19 cellular contexts compared by ENCODE assay signal in the genomic region with DNA sequence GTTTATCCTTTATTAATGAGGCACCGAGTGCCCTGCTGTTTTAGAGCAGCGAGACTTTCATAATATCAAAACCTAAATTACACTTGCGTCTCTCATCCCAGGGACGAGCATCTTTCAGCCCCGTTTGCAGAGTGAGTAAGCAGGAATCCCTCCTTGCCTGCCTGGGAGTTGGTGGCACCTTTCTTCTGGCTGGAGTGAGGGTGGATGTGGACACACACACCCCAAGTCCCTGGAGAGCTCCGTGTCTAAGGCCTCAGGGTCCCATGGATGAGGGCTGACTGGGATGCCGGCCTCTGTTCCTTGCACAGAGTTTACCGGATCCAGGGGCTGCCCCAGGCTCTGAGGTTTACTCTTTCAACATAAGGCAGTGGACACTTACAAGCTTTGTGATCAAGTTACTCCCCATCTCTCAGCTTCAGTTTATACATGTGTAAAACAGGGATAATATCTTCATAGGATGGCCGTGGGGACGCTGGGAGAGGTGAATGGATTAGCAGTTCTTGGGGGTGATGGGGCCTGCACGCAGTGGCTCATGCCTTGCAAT. TPM values are rescaled to one million over a fixed set of nuclear protein-coding genes. Genes with fewer than 3 reads are reported as not detected.
A peak's percentile ranks its signal among the peaks of the same experiment; 100 is the strongest.
DNase-seq lines count a peak whose midpoint lies in the region; ATAC-seq, FAIRE-seq and TF ChIP-seq lines count a peak whose summit lies in the region.
"Had no signal": no experiment of that assay in that cellular context is flagged by ENCODE, and none has a peak within 500 bp of the region (broad histone marks: within the 10 kb centered on the region; RNA-seq: fewer than 3 reads in every experiment).

No MANE protein-coding gene starts in this region.

- H3K27ac ChIP-seq in HepG2 (ENCODE audit: extremely low read length, insufficient read depth, low read length) = no peak overlapping the region
- H3K27ac ChIP-seq in right lobe of liver = no peak overlapping the region
- H3K27ac ChIP-seq in WERI-Rb-1 = no peak overlapping the region
- H3K27ac ChIP-seq in neuronal stem cell (replicated peaks; ENCODE audit: low read length) = no peak overlapping the region

- H3K79me1 ChIP-seq in neuronal stem cell (ENCODE audit: low read depth, low read length) = no peaks in the 10 kb centered on the region

- H3K14ac ChIP-seq in neuronal stem cell (ENCODE audit: low read length) = no peak overlapping the region

- no peak overlapping the region for H2BK12ac ChIP-seq in neuronal stem cell (ENCODE audit: low read length)

- TF ChIP-seq RAD21 in HepG2 (CRISPR knock-in tag; IDR thresholded peaks at IDR 0.05) = no peak

- 0 out of 2 replicates have a peak overlapping the region, but pooled peaks have one; percentile 1 for H3K4me2 ChIP-seq in HepG2 (ENCODE audit: low read depth, low read length)
- H3K4me2 ChIP-seq in neuronal stem cell (ENCODE audit: insufficient read depth, low read length, poor library complexity, severe bottlenecking) = no peak overlapping the region

- no peak for FAIRE-seq in HepG2 (lab: Jason Lieb, UNC)

- TF ChIP-seq EP300 in HepG2 (IDR thresholded peaks at IDR 0.05; ENCODE audit: low read depth in 2 of 2, low read length in 2 of 2) (no peak), HepG2 (CRISPR knock-in tag; IDR thresholded peaks at IDR 0.05; ENCODE audit: borderline replicate concordance) (no peak)

- POLR2A ChIA-PET in HepG2 (lab: Yijun Ruan, JAX) = no interaction called here

- no peak overlapping the region for H2BK15ac ChIP-seq in neuronal stem cell (ENCODE audit: low read length)

- no peak for TF ChIP-seq CTCF in HepG2 (CRISPR knock-in tag; IDR thresholded peaks at IDR 0.05)
- no peak for TF ChIP-seq CTCF in right lobe of liver (IDR thresholded peaks at IDR 0.05)
- TF ChIP-seq CTCF in WERI-Rb-1 (IDR thresholded peaks at IDR 0.05; ENCODE audit: low read depth, low read length) = no peak

- intact Hi-C loops in HepG2 (cut with micrococcal nuclease; ENCODE audit: unreplicated experiment) = no loop called here
- intact Hi-C loops in right lobe of liver (cut with DNase I) = loop anchor here (10.0 kb wide), 1 partner anchor 269 kb away; no protein-coding TSS in a partner anchor

- H3K4me3 ChIP-seq in HepG2 (replicated peaks in 1 of 3; ENCODE audit: insufficient read depth in 1 of 3, low read depth in 2 of 3, low read length in 3 of 3) (no peak overlapping the region), right lobe of liver (no peak overlapping the region), WERI-Rb-1 (ENCODE audit: low read depth, low read length) (no peak overlapping the region), neuronal stem cell (ENCODE audit: low read length in 2 of 2) (no peak overlapping the region)

- no peak overlapping the region for H3K18ac ChIP-seq in neuronal stem cell (ENCODE audit: low read length)

- H4K20me1 ChIP-seq in HepG2 (ENCODE audit: insufficient read depth, low read length) = no peaks in the 10 kb centered on the region

- H3K4ac ChIP-seq in neuronal stem cell (ENCODE audit: low read length) = no peak overlapping the region

- CTCF ChIA-PET in HepG2 (lab: Yijun Ruan, JAX; ENCODE audit: low intra/inter-chr PET ratio, low total read pairs) = no interaction called here

- in situ Hi-C loops in HepG2 (cut with HindIII; ENCODE audit: extremely low pct_ligation_motif_present, low pct_unique_long_range_greater_than_20kb) = no loop called here

- H2BK5ac ChIP-seq in neuronal stem cell (ENCODE audit: low read length) = no peak overlapping the region

- H2AK5ac ChIP-seq in neuronal stem cell (ENCODE audit: low read depth, low read length) = no peak overlapping the region

- no peak overlapping the region for H4K8ac ChIP-seq in neuronal stem cell (ENCODE audit: low read depth, low read length)

- no peak overlapping the region for H3K23ac ChIP-seq in neuronal stem cell (ENCODE audit: low read depth, low read length, poor library complexity)

- H2AFZ ChIP-seq in HepG2 (ENCODE audit: low read length) (no peak overlapping the region), neuronal stem cell (ENCODE audit: low read length) (no peak overlapping the region)

- H3K9ac ChIP-seq in HepG2 (ENCODE audit: insufficient read depth, low read depth, low read length) = no peak overlapping the region
- H3K9ac ChIP-seq in neuronal stem cell (ENCODE audit: low read depth, low read length, poor library complexity) = no peak overlapping the region

- no peak for DNase-seq in HepG2 (ENCODE audit: low spot score)
- DNase-seq in right lobe of liver = no peak
- peak; percentile 3 for DNase-seq in WERI-Rb-1
- DNase-seq in neuronal stem cell (ENCODE audit: low spot score) = no peak
- DNase-seq in stimulated activated CD4-positive, alpha-beta T cell treated with anti-CD3 and anti-CD28 coated beads, Interleukin-4, amount 100 ng/mL, for 1 hour = no peak
- no peak for DNase-seq in putamen (ENCODE audit: low spot score)
- DNase-seq: ACHN, AML-193, COR-L47, EL, Kasumi-1, MM.1S, NCI-H1105, NCI-H1694, NCI-H2107, NCI-H226, NCI-H524 treated with DMSO at 0.1 percent for 48 hours, SHP77 treated with DMSO at 0.1 percent for 48 hours had no signal

- WGBS in HepG2 (ENCODE audit: low lambda C conversion rate) = 16% methylated on average over 9 of the region's 11 CpGs
- 60% methylated on average over 9 of the region's 11 CpGs for WGBS in right lobe of liver (ENCODE audit: insufficient coverage, low coverage, low lambda C conversion rate, missing lambda C conversion rate)
- no CpG with 5 or more reads among the region's 11 CpGs for WGBS in neuronal stem cell (ENCODE audit: extremely low coverage in 2 of 2, insufficient read length in 2 of 2, insufficient replicate concordance in 1 of 2), 2 donors

- no peak for ATAC-seq in HepG2
- ATAC-seq in right lobe of liver = no peak
- ATAC-seq in GM21526 (IDR thresholded peaks at IDR 0.05; ENCODE audit: low FRiP score, unreplicated experiment) = no peak

- H3K4me1 ChIP-seq in HepG2 (ENCODE audit: insufficient read depth, low read length) (peaks cover 33% of the 10 kb centered on the region), right lobe of liver (no peaks in the 10 kb centered on the region), neuronal stem cell (ENCODE audit: control insufficient read depth in 2 of 2, insufficient read depth in 1 of 2, low read depth in 1 of 2, low read length in 2 of 2) (peaks cover 0 to 7% of the 10 kb centered on the region in 2 donors)

- H3K79me2 ChIP-seq in HepG2 (ENCODE audit: insufficient read depth, low read length) = no peaks in the 10 kb centered on the region

- H3K27me3 ChIP-seq in HepG2 (ENCODE audit: control insufficient read depth in 1 of 2, insufficient read depth in 2 of 2, low read length in 2 of 2) = peaks cover 0 to 36% of the 10 kb centered on the region in 2 experiments; a peak in 4 of 5 replicates
- H3K27me3 ChIP-seq in right lobe of liver = peaks cover 0 to 4% of the 10 kb centered on the region in 2 donors
- H3K27me3 ChIP-seq in WERI-Rb-1 (ENCODE audit: insufficient read depth, low read depth, severe bottlenecking) = no peaks in the 10 kb centered on the region
- peaks cover 0 to 62% (median 21%) of the 10 kb centered on the region in 3 experiments for H3K27me3 ChIP-seq in neuronal stem cell (ENCODE audit: control insufficient read depth in 3 of 3, insufficient read depth in 3 of 3, low read depth in 1 of 3, low read length in 3 of 3)

- H2BK120ac ChIP-seq in neuronal stem cell (ENCODE audit: low read depth, low read length) = peak overlapping the region; percentile 77

- TF ChIP-seq POLR2A in HepG2 (IDR thresholded peaks at IDR 0.05; ENCODE audit: insufficient read depth in 1 of 2, low read depth in 2 of 2, low read length in 2 of 2) = no peak
- no peak for TF ChIP-seq POLR2A in right lobe of liver (IDR thresholded peaks at IDR 0.05)

- no peak overlapping the region for H4K91ac ChIP-seq in neuronal stem cell (ENCODE audit: low read depth, low read length, poor library complexity)

- no peaks in the 10 kb centered on the region for H3K9me3 ChIP-seq in HepG2 (ENCODE audit: low read length)
- H3K9me3 ChIP-seq in right lobe of liver = no peaks in the 10 kb centered on the region
- H3K9me3 ChIP-seq in WERI-Rb-1 (ENCODE audit: severe bottlenecking) = no peaks in the 10 kb centered on the region
- H3K9me3 ChIP-seq in neuronal stem cell (replicated peaks in 1 of 2; ENCODE audit: control insufficient read depth in 2 of 2, insufficient read depth in 1 of 2, low read depth in 1 of 2, low read length in 2 of 2) = no peaks in the 10 kb centered on the region

- BruUV-seq in HepG2 (replicated peaks; lab: Mats Ljungman, UMichigan) = no TSS peak

- H3K36me3 ChIP-seq in HepG2 (replicated peaks in 1 of 2; ENCODE audit: control insufficient read depth in 1 of 2, insufficient read depth in 2 of 2, low read length in 2 of 2) (no peaks in the 10 kb centered on the region), right lobe of liver (no peaks in the 10 kb centered on the region), WERI-Rb-1 (no peaks in the 10 kb centered on the region), neuronal stem cell (replicated peaks in 1 of 2; ENCODE audit: control insufficient read depth in 2 of 2, insufficient read depth in 2 of 2, low read length in 2 of 2) (no peaks in the 10 kb centered on the region)

RNA-seq across cellular contexts. Expression of a gene that starts 24.5 kb away (rescaled TPM):
- total RNA-seq in HepG2 (2016; rRNA removed; fragmentation: Illumina TruSeq; extraction: Trizol) (8.1 and 13.8 TPM in 2 replicates), right lobe of liver (10 to 100 TPM in 4 of 6 experiments, 1 to 10 TPM in 2; 8.4 to 15.5 (median 13.2) TPM)
- total RNA-seq in HepG2 (2016; cell fraction: cytosol; rRNA removed; fragmentation: Illumina TruSeq; extraction: Trizol; ENCODE audit: low read depth) = 6.3 and 7.5 TPM in 2 replicates
- 8.8 and 13.2 TPM in 2 replicates for total RNA-seq in HepG2 (2016; cell fraction: insoluble cytoplasmic fraction; rRNA removed; fragmentation: Illumina TruSeq; extraction: Trizol)
- total RNA-seq in HepG2 (2016; cell fraction: membrane; rRNA removed; fragmentation: Illumina TruSeq; extraction: Trizol) = 10.8 and 13.5 TPM in 2 replicates
- 13.0 and 17.9 TPM in 2 replicates for total RNA-seq in HepG2 (2016; cell fraction: nucleus; rRNA removed; fragmentation: Illumina TruSeq; extraction: Trizol)
- 19.1 and 25.0 TPM in 2 replicates for polyA plus RNA-seq in HepG2 (2011; rRNA removed)
- 13.4 and 19.7 TPM in 2 replicates for polyA plus RNA-seq in HepG2 (2011; cell fraction: cytosol; rRNA removed)
- 60.4 and 68.5 TPM in 2 replicates for polyA plus RNA-seq in HepG2 (2011; cell fraction: nucleus; rRNA removed)
- polyA plus RNA-seq in HepG2 (2012) = 15.2 and 18.1 TPM in 2 replicates
- polyA plus RNA-seq in HepG2 (2016; cell fraction: cytosol; fragmentation: Illumina TruSeq; extraction: Trizol; ENCODE audit: low read depth) = 4.0 and 5.6 TPM in 2 replicates
- polyA plus RNA-seq in HepG2 (2016; cell fraction: insoluble cytoplasmic fraction; fragmentation: Illumina TruSeq; extraction: Trizol; ENCODE audit: low read depth) = 9.5 and 10.7 TPM in 2 replicates
- 9.1 and 10.4 TPM in 2 replicates for polyA plus RNA-seq in HepG2 (2016; cell fraction: membrane; fragmentation: Illumina TruSeq; extraction: Trizol; ENCODE audit: low read depth)
- polyA plus RNA-seq in HepG2 (2016; cell fraction: nucleus; fragmentation: Illumina TruSeq; extraction: Trizol; ENCODE audit: insufficient read depth, low read depth) = 29.0 and 32.0 TPM in 2 replicates
- polyA minus RNA-seq in HepG2 (2011; rRNA and poly(A)+ RNA removed; ENCODE audit: low replicate concordance) = 66.0 and 72.8 TPM in 2 replicates
- 13.5 and 15.3 TPM in 2 replicates for polyA minus RNA-seq in HepG2 (2011; cell fraction: cytosol; rRNA and poly(A)+ RNA removed)
- 32.6 and 36.1 TPM in 2 replicates for polyA minus RNA-seq in HepG2 (2011; cell fraction: nucleus; rRNA and poly(A)+ RNA removed)
- polyA plus RNA-seq in neuronal stem cell (2013, experiment 1 of 2) = 16.0 TPM
- 15.3 TPM for polyA plus RNA-seq in neuronal stem cell (2013, experiment 2 of 2)

RNA-seq across cellular contexts. Expression of a gene that starts 24.6 kb away (rescaled TPM):
- total RNA-seq in HepG2 (2016; rRNA removed; fragmentation: Illumina TruSeq; extraction: Trizol) (25.2 and 32.8 TPM in 2 replicates), right lobe of liver (1 to 10 TPM; 2.2 to 4.3 (median 3.5) TPM)
- 8.6 and 8.8 TPM in 2 replicates for total RNA-seq in HepG2 (2016; cell fraction: cytosol; rRNA removed; fragmentation: Illumina TruSeq; extraction: Trizol; ENCODE audit: low read depth)
- 23.9 and 34.8 TPM in 2 replicates for total RNA-seq in HepG2 (2016; cell fraction: insoluble cytoplasmic fraction; rRNA removed; fragmentation: Illumina TruSeq; extraction: Trizol)
- 11.3 and 11.5 TPM in 2 replicates for total RNA-seq in HepG2 (2016; cell fraction: membrane; rRNA removed; fragmentation: Illumina TruSeq; extraction: Trizol)
- 11.3 and 13.2 TPM in 2 replicates for total RNA-seq in HepG2 (2016; cell fraction: nucleus; rRNA removed; fragmentation: Illumina TruSeq; extraction: Trizol)
- 22.7 and 27.0 TPM in 2 replicates for polyA plus RNA-seq in HepG2 (2011; rRNA removed)
- 30.3 and 33.4 TPM in 2 replicates for polyA plus RNA-seq in HepG2 (2011; cell fraction: cytosol; rRNA removed)
- polyA plus RNA-seq in HepG2 (2011; cell fraction: nucleus; rRNA removed) = 17.2 and 17.5 TPM in 2 replicates
- 8.8 and 16.2 TPM in 2 replicates for polyA plus RNA-seq in HepG2 (2012)
- polyA plus RNA-seq in HepG2 (2016; cell fraction: cytosol; fragmentation: Illumina TruSeq; extraction: Trizol; ENCODE audit: low read depth) = 7.7 and 9.1 TPM in 2 replicates
- 30.4 and 30.5 TPM in 2 replicates for polyA plus RNA-seq in HepG2 (2016; cell fraction: insoluble cytoplasmic fraction; fragmentation: Illumina TruSeq; extraction: Trizol; ENCODE audit: low read depth)
- polyA plus RNA-seq in HepG2 (2016; cell fraction: membrane; fragmentation: Illumina TruSeq; extraction: Trizol; ENCODE audit: low read depth) = 8.6 and 8.8 TPM in 2 replicates
- 12.5 and 17.0 TPM in 2 replicates for polyA plus RNA-seq in HepG2 (2016; cell fraction: nucleus; fragmentation: Illumina TruSeq; extraction: Trizol; ENCODE audit: insufficient read depth, low read depth)
- 10.5 and 19.2 TPM in 2 replicates for polyA minus RNA-seq in HepG2 (2011; rRNA and poly(A)+ RNA removed; ENCODE audit: low replicate concordance)
- 4.8 and 4.9 TPM in 2 replicates for polyA minus RNA-seq in HepG2 (2011; cell fraction: cytosol; rRNA and poly(A)+ RNA removed)
- 14.7 and 16.1 TPM in 2 replicates for polyA minus RNA-seq in HepG2 (2011; cell fraction: nucleus; rRNA and poly(A)+ RNA removed)
- 39.1 TPM for polyA plus RNA-seq in neuronal stem cell (2013, experiment 1 of 2)
- polyA plus RNA-seq in neuronal stem cell (2013, experiment 2 of 2) = 37.9 TPM
